Comparison of ENCODE assay signal across 17 cellular contexts in the genomic region with DNA sequence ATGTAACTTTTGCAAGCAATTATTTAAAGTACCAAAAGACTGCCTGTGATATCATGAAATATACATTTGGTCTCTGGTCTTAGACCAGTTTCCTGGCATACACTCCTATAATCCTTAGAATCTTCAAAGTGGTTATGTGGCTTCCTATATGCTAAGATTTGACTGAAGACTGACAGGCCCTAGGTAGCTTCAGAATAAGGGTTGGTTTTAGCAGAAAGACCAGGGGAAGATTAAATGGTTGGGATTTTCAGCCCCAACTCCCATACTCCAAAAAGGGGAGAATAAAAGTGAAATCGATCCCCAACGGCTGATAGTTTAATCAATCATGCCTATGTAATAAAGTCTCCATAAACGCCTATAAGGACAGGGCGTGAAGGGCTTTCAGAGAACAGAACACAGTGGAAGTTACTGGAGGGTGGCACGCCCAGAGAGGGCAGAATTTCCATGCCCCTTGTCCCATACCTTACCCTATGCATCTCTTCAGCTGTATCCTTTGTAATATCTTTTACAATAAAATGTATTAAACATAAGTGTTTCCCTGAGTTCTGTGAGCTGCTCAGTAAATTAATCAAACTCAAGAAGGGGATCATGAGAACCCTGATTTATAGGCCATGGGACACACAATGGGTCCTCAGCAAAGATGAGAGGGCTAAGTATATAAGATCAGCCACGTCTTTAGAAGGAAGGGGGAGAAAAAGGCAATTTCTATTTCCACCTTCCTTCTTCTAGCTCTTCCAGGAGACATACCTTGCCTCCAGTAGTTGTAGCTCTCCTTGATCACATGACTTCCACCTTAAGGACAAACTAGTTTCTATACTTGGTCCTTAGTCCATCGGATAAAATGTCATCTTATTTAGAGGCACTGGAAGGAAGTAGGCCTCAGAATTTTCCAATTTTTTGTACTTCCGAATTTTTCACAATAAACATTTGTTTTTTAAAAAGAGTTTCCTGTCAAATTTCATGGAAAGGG.
"Had no signal": no experiment of that assay in that cellular context is flagged by ENCODE, and none has a peak within 500 bp of the region (broad histone marks: within the 10 kb centered on the region; RNA-seq: fewer than 3 reads in every experiment).

No MANE protein-coding gene starts in this region.

- DNase-seq: activated CD4-positive, alpha-beta T cell treated with anti-CD3 and anti-CD28 coated beads, Interleukin-2, amount 10 ng/mL, durations not matched to agents 24 days and 14 days; activated effector memory CD4-positive, alpha-beta T cell treated with Interleukin-2 at 50 U/mL for 16 hours; activated naive CD8-positive, alpha-beta T cell treated with anti-CD3 and anti-CD28 coated beads, Interleukin-2, amount 10 ng/mL, durations not matched to agents 7 days and 5 days; aorta; dermis blood vessel endothelial cell; effector memory CD8-positive, alpha-beta T cell; foreskin melanocyte; head of caudate nucleus; lower lobe of right lung; right cardiac atrium; upper lobe of right lung had no signal

- ATAC-seq: effector memory CD8-positive, alpha-beta T cell; lower lobe of right lung; right cardiac atrium; upper lobe of right lung had no signal

- H3K36me3 ChIP-seq: breast epithelium, prostate gland, upper lobe of right lung had no signal

- H3K9me3 ChIP-seq: breast epithelium, lower lobe of right lung, prostate gland, suprapubic skin, upper lobe of right lung had no signal

- H3K4me1 ChIP-seq: breast epithelium, lower lobe of right lung, prostate gland, suprapubic skin, upper lobe of right lung had no signal

- H3K4me3 ChIP-seq: breast epithelium, lower lobe of right lung, prostate gland, smooth muscle cell, suprapubic skin, upper lobe of right lung had no signal

- H3K27me3 Mint-ChIP-seq: activated CD4-positive, alpha-beta T cell treated with anti-CD3 and anti-CD28 coated beads, Interleukin-2, amount 10 ng/mL, durations not matched to agents 24 days and 14 days; activated naive CD8-positive, alpha-beta T cell treated with anti-CD3 and anti-CD28 coated beads, Interleukin-2, amount 10 ng/mL, durations not matched to agents 7 days and 5 days; effector memory CD8-positive, alpha-beta T cell; stimulated activated naive CD8-positive, alpha-beta T cell treated with anti-CD3 and anti-CD28 coated beads, Interleukin-15, Interleukin-2, amounts not matched to agents 100 ng/mL and 50 ng/mL, for 24 hours had no signal

- H3K27ac ChIP-seq: breast epithelium, lower lobe of right lung, prostate gland, suprapubic skin, upper lobe of right lung had no signal

- H3K27ac Mint-ChIP-seq: activated CD4-positive, alpha-beta T cell treated with anti-CD3 and anti-CD28 coated beads, Interleukin-2, amount 10 ng/mL, durations not matched to agents 24 days and 14 days; activated naive CD8-positive, alpha-beta T cell treated with anti-CD3 and anti-CD28 coated beads, Interleukin-2, amount 10 ng/mL, durations not matched to agents 7 days and 5 days; stimulated activated naive CD8-positive, alpha-beta T cell treated with anti-CD3 and anti-CD28 coated beads, Interleukin-15, Interleukin-2, amounts not matched to agents 100 ng/mL and 50 ng/mL, for 24 hours; T-helper 1 cell treated with Interleukin-12 subunit alpha and Interleukin-12 subunit beta and Interleukin-4 antibody, amounts not matched to agents 30 μg/mL and 1 μg/mL, for 36 hours had no signal

- H3K4me3 Mint-ChIP-seq: activated CD4-positive, alpha-beta T cell treated with anti-CD3 and anti-CD28 coated beads, Interleukin-2, amount 10 ng/mL, durations not matched to agents 24 days and 14 days; activated naive CD8-positive, alpha-beta T cell treated with anti-CD3 and anti-CD28 coated beads, Interleukin-2, amount 10 ng/mL, durations not matched to agents 7 days and 5 days; effector memory CD8-positive, alpha-beta T cell; stimulated activated naive CD8-positive, alpha-beta T cell treated with anti-CD3 and anti-CD28 coated beads, Interleukin-15, Interleukin-2, amounts not matched to agents 100 ng/mL and 50 ng/mL, for 24 hours; T-helper 1 cell treated with Interleukin-12 subunit alpha and Interleukin-12 subunit beta and Interleukin-4 antibody, amounts not matched to agents 30 μg/mL and 1 μg/mL, for 36 hours had no signal

- H3K27me3 ChIP-seq: breast epithelium, suprapubic skin, upper lobe of right lung had no signal
